20 cellular contexts compared by ENCODE assay signal in the genomic region with DNA sequence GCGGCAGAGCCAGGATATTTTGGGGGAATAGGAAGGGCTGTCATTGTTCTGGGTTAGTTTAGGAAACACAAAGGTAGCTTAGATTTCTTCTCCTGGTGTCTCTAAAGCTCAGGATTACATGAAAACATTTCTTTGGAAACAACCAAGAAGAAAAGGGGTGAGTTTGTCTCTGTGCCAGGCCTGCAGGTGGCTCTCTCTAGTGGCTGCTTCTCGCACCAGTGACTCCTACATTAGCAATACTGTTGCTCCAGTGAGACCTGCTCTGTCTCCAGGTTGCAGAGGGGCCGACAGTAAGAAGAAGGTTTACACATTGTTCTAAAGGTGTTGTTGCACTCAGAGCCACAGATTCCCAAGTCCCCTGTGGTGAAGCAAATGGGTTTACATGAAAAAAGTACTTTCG.
DNase-seq lines count a peak whose midpoint lies in the region; ATAC-seq, FAIRE-seq and TF ChIP-seq lines count a peak whose summit lies in the region.
"Had no signal": no experiment of that assay in that cellular context is flagged by ENCODE, and none has a peak within 500 bp of the region (broad histone marks: within the 10 kb centered on the region; RNA-seq: fewer than 3 reads in every experiment).

No MANE protein-coding gene starts in this region.

- DNase-seq in BE2C (no peak), GM13977 (ENCODE audit: low spot score) (no peak), NCI-H510A treated with DMSO at 0.1 percent for 48 hours (lab: John Stamatoyannopoulos, UW) (peak; percentile 38), H1 (ENCODE audit: low read depth in 1 of 2, low spot score in 2 of 2) (no peak), frontal cortex (ENCODE audit: low spot score in 2 of 2) (no peak), RKO (ENCODE audit: low spot score) (no peak)
- DNase-seq: activated CD4-positive, CD25-positive, alpha-beta regulatory T cell; activated gamma-delta T cell; aorta; GOT3; immature natural killer cell; MV-4-11; NCI-H2227 treated with DMSO at 0.1 percent for 48 hours; Peyer's patch; psoas muscle; stimulated activated naive CD4-positive, alpha-beta T cell treated with Interleukin-2 at 50 U/mL for 16 hours had no signal

- POLR2A ChIA-PET in H1 (lab: Charles Lee; ENCODE audit: partially characterized antibody) = no interaction called here

- H3K4me1 ChIP-seq in BE2C = no peaks in the 10 kb centered on the region
- H3K4me1 ChIP-seq in H1 (replicated peaks in 1 of 4; ENCODE audit: control insufficient read depth in 3 of 4, insufficient read depth in 4 of 4, low read length in 3 of 4) = peaks cover 0 to 3% (median 0%) of the 10 kb centered on the region in 4 experiments; a peak in 1 of 7 replicates
- H3K4me1 ChIP-seq: Peyer's patch, psoas muscle had no signal

- no peak overlapping the region for H3K14ac ChIP-seq in H1 (ENCODE audit: insufficient read length)

- H3K4me2 ChIP-seq in H1 (ENCODE audit: insufficient read depth in 1 of 2, low read depth in 2 of 2, low read length in 2 of 2) = no peak overlapping the region

- TF ChIP-seq POLR2A in H1 (IDR thresholded peaks at IDR 0.05; ENCODE audit: control extremely low read depth in 1 of 2, low read depth in 2 of 2, low read length in 2 of 2) = no peak

- no peak overlapping the region for H4K8ac ChIP-seq in H1 (ENCODE audit: extremely low read depth, insufficient read depth, low read length)

- no peaks in the 10 kb centered on the region for H3K36me3 ChIP-seq in BE2C
- H3K36me3 ChIP-seq in H1 (ENCODE audit: control insufficient read depth in 2 of 4, insufficient read depth in 4 of 4, low read length in 3 of 4) = no peaks in the 10 kb centered on the region
- H3K36me3 ChIP-seq: Peyer's patch had no signal

- no peak overlapping the region for H3K9ac ChIP-seq in H1 (replicated peaks in 1 of 4; ENCODE audit: extremely low read depth in 1 of 4, low read depth in 3 of 4, low read length in 3 of 4)

- H2BK120ac ChIP-seq in H1 (replicated peaks; ENCODE audit: low read depth, low read length) = no peak overlapping the region

- TF ChIP-seq CTCF in BE2C (IDR thresholded peaks at IDR 0.05; ENCODE audit: low read depth, low read length) = peak; percentile 33
- TF ChIP-seq CTCF in GM13977 (IDR thresholded peaks at IDR 0.05; ENCODE audit: extremely low read depth, insufficient read depth, missing control alignments) = peak; percentile 7
- TF ChIP-seq CTCF in H1 (IDR thresholded peaks at IDR 0.05; ENCODE audit: control extremely low read depth in 1 of 3, insufficient read depth in 1 of 3, low read depth in 1 of 3, low read length in 3 of 3) = peak; percentile 43 to 67 (median 49)

- no peak overlapping the region for H2AK5ac ChIP-seq in H1 (ENCODE audit: low read depth, low read length)

- no peak overlapping the region for H3K56ac ChIP-seq in H1 (replicated peaks; ENCODE audit: insufficient read length, low read depth, low read length)

- no peak overlapping the region for H2AFZ ChIP-seq in H1 (ENCODE audit: low read length)

- FAIRE-seq in H1 (lab: Jason Lieb, UNC) = peak; percentile 69
- FAIRE-seq in frontal cortex (lab: Jason Lieb, UNC) = no peak

- TF ChIP-seq RAD21 in H1 (IDR thresholded peaks at IDR 0.05 in 1 of 2, conservative IDR thresholded peaks at IDR 0.05 in 1 of 2; ENCODE audit: low read depth in 2 of 2, low read length in 2 of 2) = peak; percentile 46 to 56; a peak in 3 of 4 replicates

- no peaks in the 10 kb centered on the region for H3K79me1 ChIP-seq in H1 (ENCODE audit: low read depth, low read length)

- no peak overlapping the region for H2BK15ac ChIP-seq in H1 (ENCODE audit: low read length)

- H2BK20ac ChIP-seq in H1 (ENCODE audit: low read length) = no peak overlapping the region

- 72% methylated on average over 4 of the region's 4 CpGs; no CpG with 5 or more reads in 1 of the 2 experiments for WGBS in H1 (ENCODE audit: extremely low coverage in 1 of 2, insufficient coverage in 1 of 2, insufficient read length in 1 of 2, insufficient replicate concordance in 2 of 2, low coverage in 1 of 2, low lambda C conversion rate in 2 of 2, missing lambda C conversion rate in 1 of 2), 2 experiments

- ATAC-seq in HG03439 (IDR thresholded peaks at IDR 0.05; ENCODE audit: unreplicated experiment) (no peak), HG02852 (IDR thresholded peaks at IDR 0.05; ENCODE audit: unreplicated experiment) (no peak)
- ATAC-seq: psoas muscle had no signal

- H2BK5ac ChIP-seq in H1 (ENCODE audit: low read depth, low read length) = no peak overlapping the region

- no peaks in the 10 kb centered on the region for H4K20me1 ChIP-seq in H1 (replicated peaks in 1 of 2; ENCODE audit: control insufficient read depth in 1 of 2, insufficient read depth in 2 of 2, low read length in 2 of 2)

- peaks cover 3% of the 10 kb centered on the region; the same call in 1 of the 2 replicates for H3K27me3 ChIP-seq in BE2C
- H3K27me3 ChIP-seq in H1 (replicated peaks in 1 of 4; ENCODE audit: control insufficient read depth in 3 of 4, extremely low read depth in 1 of 4, insufficient read depth in 3 of 4, low read length in 3 of 4) = no peaks in the 10 kb centered on the region
- H3K27me3 ChIP-seq: Peyer's patch had no signal

- H3K18ac ChIP-seq in H1 (ENCODE audit: extremely low read depth, low read length) = no peak overlapping the region

- TF ChIP-seq EP300 in H1 (IDR thresholded peaks at IDR 0.05; ENCODE audit: borderline replicate concordance in 1 of 2, low read depth in 2 of 2, low read length in 2 of 2) = no peak

- no peak overlapping the region for H3K27ac ChIP-seq in H1 (ENCODE audit: low read depth, low read length)
- H3K27ac ChIP-seq: coronary artery, epithelial cell of prostate, Peyer's patch, psoas muscle had no signal

- no peaks in the 10 kb centered on the region for H3K79me2 ChIP-seq in H1 (ENCODE audit: control insufficient read depth in 1 of 2, insufficient read depth in 2 of 2, low read length in 2 of 2)

- H3K9me3 ChIP-seq in BE2C = no peaks in the 10 kb centered on the region
- no peaks in the 10 kb centered on the region for H3K9me3 ChIP-seq in H1 (ENCODE audit: insufficient read depth in 2 of 2, low read depth in 1 of 2, low read length in 1 of 2)
- H3K9me3 ChIP-seq: Peyer's patch, psoas muscle had no signal

- peaks cover 3% of the 10 kb centered on the region; the same call in 1 of the 2 replicates for H3K23me2 ChIP-seq in H1 (ENCODE audit: low read depth, low read length)

- in situ Hi-C loops in GM13977 (cut with MboI; ENCODE audit: low pct_unique_long_range_greater_than_20kb, low sequenced_read_pairs, unreplicated experiment) = no loop called here

- H4K5ac ChIP-seq in H1 (ENCODE audit: insufficient read length, low read depth, low read length) = no peak overlapping the region

- no peak overlapping the region for H2BK12ac ChIP-seq in H1 (ENCODE audit: low read depth, low read length)

- no peak overlapping the region for H3K23ac ChIP-seq in H1 (ENCODE audit: insufficient read length)

- no peak overlapping the region for H3K4me3 ChIP-seq in BE2C (ENCODE audit: low read depth, low read length)
- H3K4me3 ChIP-seq in H1 (ENCODE audit: extremely low read depth in 1 of 4, insufficient read depth in 2 of 4, low read depth in 3 of 4, low read length in 4 of 4) = no peak overlapping the region
- H3K4me3 ChIP-seq: coronary artery, Peyer's patch, psoas muscle had no signal

- CTCF ChIA-PET in H1 (lab: Charles Lee; ENCODE audit: partially characterized antibody) = interaction anchor here (0.7 to 1.6 kb wide), 13 partner anchors 11 to 193 kb away, joined by 3 to 7 read pairs (median 3); no protein-coding TSS in a partner anchor

- H3K4ac ChIP-seq in H1 (replicated peaks; ENCODE audit: insufficient read length, low read depth, low read length) = no peak overlapping the region

- no peak overlapping the region for H4K91ac ChIP-seq in H1 (replicated peaks; ENCODE audit: insufficient read length, low read length)

TF ChIP-seq in H1, 55 proteins besides CTCF, POLR2A, EP300 and RAD21:
- TF ChIP-seq NANOG (IDR thresholded peaks at IDR 0.05; ENCODE audit: insufficient read depth, low read depth, low read length, poor library complexity, severe bottlenecking) (no peak), MAFK (IDR thresholded peaks at IDR 0.05; ENCODE audit: low read depth, low read length) (no peak), SIN3A (conservative IDR thresholded peaks at IDR 0.05 in 1 of 2, IDR thresholded peaks at IDR 0.05 in 1 of 2; ENCODE audit: low read depth in 1 of 2, low read length in 2 of 2) (no peak), RNF2 (IDR thresholded peaks at IDR 0.05; ENCODE audit: borderline replicate concordance, low read depth, low read length, missing control alignments, poor library complexity, severe bottlenecking) (no peak), KDM5A (IDR thresholded peaks at IDR 0.05; ENCODE audit: low read length) (no peak)
